ENCODE assay signal across 15 cellular contexts in the genomic region with DNA sequence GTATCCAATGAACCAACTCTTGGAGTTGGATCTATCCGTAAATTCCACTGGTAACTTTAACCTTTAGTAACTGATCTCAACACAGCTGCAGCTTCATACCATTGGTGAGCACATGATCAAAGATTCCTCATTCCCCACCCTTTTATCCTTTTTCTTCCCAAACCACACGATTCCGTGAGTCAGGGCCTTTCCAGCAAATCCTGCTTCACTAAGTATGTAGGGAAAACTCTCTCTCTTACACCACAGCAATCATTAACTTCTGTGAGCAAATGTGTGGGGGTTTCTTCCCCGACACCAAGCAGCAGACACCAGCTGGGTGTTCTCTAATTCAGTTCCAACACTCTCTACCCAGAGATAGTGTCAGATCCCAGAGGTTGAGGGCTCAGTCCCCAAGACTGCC. TPM values are rescaled to one million over a fixed set of nuclear protein-coding genes. Genes with fewer than 3 reads are reported as not detected.
DNase-seq lines count a peak whose midpoint lies in the region; ATAC-seq, FAIRE-seq and TF ChIP-seq lines count a peak whose summit lies in the region.
"Had no signal": no experiment of that assay in that cellular context is flagged by ENCODE, and none has a peak within 500 bp of the region (broad histone marks: within the 10 kb centered on the region; RNA-seq: fewer than 3 reads in every experiment).

No MANE protein-coding gene starts in this region.

- CTCF ChIA-PET in IMR-90 (lab: Yijun Ruan, JAX) (interaction anchor here (0.5 kb wide), 1 partner anchor 394 kb away, joined by 4 read pairs; no protein-coding TSS in a partner anchor), A673 (lab: Charles Lee) (no interaction called here)

- POLR2A ChIA-PET in IMR-90 (lab: Charles Lee; ENCODE audit: unreplicated experiment) (no interaction called here), A673 (lab: Charles Lee; ENCODE audit: low non-redundant PET) (no interaction called here)

- H3K4me3 ChIP-seq in IMR-90 (ENCODE audit: insufficient read depth, low read depth, low read length) (no peak overlapping the region), A673 (ENCODE audit: low read depth, low read length, poor library complexity, severe bottlenecking) (no peak overlapping the region)
- H3K4me3 ChIP-seq: BLaER1 treated with 17β-estradiol and CSF1 and Interleukin-3, amounts not matched to agents 10 nM and 100 nM; prostate gland; thyroid gland had no signal

- peak overlapping the region; percentile 71 for H2AFZ ChIP-seq in IMR-90 (replicated peaks; ENCODE audit: low read length, poor library complexity)

- BruUV-seq in IMR-90 (replicated peaks; lab: Mats Ljungman, UMichigan) (no TSS peak), A673 (replicated peaks; lab: Mats Ljungman, UMichigan) (no TSS peak)

- H3K14ac ChIP-seq in IMR-90 (replicated peaks; ENCODE audit: low read depth, low read length): peak overlapping the region; percentile 97

- peak overlapping the region; percentile 71; the same call in 1 of the 2 replicates for H3K56ac ChIP-seq in IMR-90 (ENCODE audit: extremely low read depth, insufficient read depth, low read length)

- peak overlapping the region; percentile 26 for H3K27ac Mint-ChIP-seq in dendritic cell treated with granulocyte-macrophage colony-stimulating factor and Interleukin-4, amounts not matched to agents 40 ng/mL and 50 ng/mL, for 4 days

- H4K8ac ChIP-seq in IMR-90 (ENCODE audit: low read depth in 2 of 2, low read length in 2 of 2): peak overlapping the region; percentile 51 to 98; a peak in 3 of 4 replicates

- H3K36me3 Mint-ChIP-seq in dendritic cell treated with granulocyte-macrophage colony-stimulating factor and Interleukin-4, amounts not matched to agents 40 ng/mL and 50 ng/mL, for 4 days (ENCODE audit: low read depth): peaks cover 89% of the 10 kb centered on the region

- whole genome bisulfite sequencing in IMR-90 (ENCODE audit: extremely low coverage in 2 of 2, insufficient read length in 1 of 2), 2 experiments: no CpG with 5 or more reads among the region's 4 CpGs

- H3K4me3 Mint-ChIP-seq in dendritic cell treated with granulocyte-macrophage colony-stimulating factor and Interleukin-4, amounts not matched to agents 40 ng/mL and 50 ng/mL, for 4 days: no peak overlapping the region

- intact Hi-C loops in IMR-90 (cut with micrococcal nuclease): loop anchor here (2.0 kb wide), 1 partner anchor 18 kb away; no protein-coding TSS in a partner anchor
- intact Hi-C loops in dendritic cell treated with granulocyte-macrophage colony-stimulating factor and Interleukin-4, amounts not matched to agents 40 ng/mL and 50 ng/mL, for 4 days (cut with micrococcal nuclease): no loop called here
- intact Hi-C loops in A673 (cut with micrococcal nuclease; ENCODE audit: unreplicated experiment): no loop called here

- H3K36me3 ChIP-seq in IMR-90 (ENCODE audit: control insufficient read depth, insufficient read depth, low read length) (peaks cover 34% of the 10 kb centered on the region), A673 (ENCODE audit: insufficient read depth, low read length, poor library complexity, severe bottlenecking) (peaks cover 59% of the 10 kb centered on the region)
- H3K36me3 ChIP-seq: prostate gland had no signal

- H2BK20ac ChIP-seq in IMR-90 (ENCODE audit: low read depth, low read length): peak overlapping the region; percentile 84

- ATAC-seq in IMR-90 (ENCODE audit: low read depth) (peak; percentile 84), HG03139 (IDR thresholded peaks at IDR 0.05; ENCODE audit: unreplicated experiment) (no peak), HG03354 (IDR thresholded peaks at IDR 0.05; ENCODE audit: poor library complexity, severe bottlenecking, unreplicated experiment) (no peak)

- peak overlapping the region; percentile 90; the same call in 2 of the 3 replicates for H2BK15ac ChIP-seq in IMR-90 (ENCODE audit: low read depth, low read length)

- no peaks in the 10 kb centered on the region for H3K27me3 Mint-ChIP-seq in dendritic cell treated with granulocyte-macrophage colony-stimulating factor and Interleukin-4, amounts not matched to agents 40 ng/mL and 50 ng/mL, for 4 days

- TF ChIP-seq POLR2A in IMR-90 (IDR thresholded peaks at IDR 0.05; ENCODE audit: low read depth, low read length) (0 out of 2 replicates have a peak, but pooled peaks have one; percentile 31), GM12891 (IDR thresholded peaks at IDR 0.05; ENCODE audit: low read depth, low read length) (no peak)

- peaks cover 25% of the 10 kb centered on the region for H3K4me1 Mint-ChIP-seq in dendritic cell treated with granulocyte-macrophage colony-stimulating factor and Interleukin-4, amounts not matched to agents 40 ng/mL and 50 ng/mL, for 4 days (ENCODE audit: low read depth)

- no peak for FAIRE-seq in GM12891 (lab: Jason Lieb, UNC)

- peak; percentile 64 for DNase-seq in AG08395 (ENCODE audit: low spot score)
- DNase-seq in IMR-90: peak; percentile 97
- peak; percentile 94 for DNase-seq in myocyte (ENCODE audit: low read depth)
- DNase-seq in GM12891 (ENCODE audit: insufficient read length, low spot score): no peak
- no peak for DNase-seq in A673 (ENCODE audit: low spot score)
- DNase-seq: activated CD4-positive, alpha-beta T cell treated with anti-CD3 and anti-CD28 coated beads for 4 hours; activated effector memory CD4-positive, alpha-beta T cell treated with anti-CD3 and anti-CD28 coated beads, Interleukin-2, amount 50 U/mL, for 16 hours; mammary epithelial cell; NCI-H2029 treated with DMSO at 0.1 percent for 48 hours; thyroid gland had no signal

- peak overlapping the region; percentile 97 for H3K4ac ChIP-seq in IMR-90 (ENCODE audit: low read depth, low read length)

- peak overlapping the region; percentile 98; the same call in 1 of the 2 replicates for H3K23ac ChIP-seq in IMR-90 (ENCODE audit: low read depth, low read length)

- H4K91ac ChIP-seq in IMR-90 (ENCODE audit: insufficient read depth, low read depth, low read length): peak overlapping the region; percentile 92

- H3K9me3 ChIP-seq in IMR-90 (ENCODE audit: control insufficient read depth, insufficient read depth, low read length) (no peaks in the 10 kb centered on the region), A673 (ENCODE audit: low read depth, low read length, poor library complexity, severe bottlenecking) (no peaks in the 10 kb centered on the region)
- H3K9me3 ChIP-seq: BLaER1 treated with 17β-estradiol and CSF1 and Interleukin-3, amounts not matched to agents 10 nM and 100 nM; prostate gland; thyroid gland had no signal

- peak overlapping the region; percentile 83 for H4K5ac ChIP-seq in IMR-90 (ENCODE audit: low read depth, low read length)

- peak overlapping the region; percentile 91 for H3K18ac ChIP-seq in IMR-90 (ENCODE audit: low read depth, low read length)

- peak overlapping the region; percentile 43; the same call in 1 of the 2 replicates for H3K9ac ChIP-seq in IMR-90 (ENCODE audit: low read depth, low read length)
- H3K9ac ChIP-seq: BLaER1 treated with 17β-estradiol and CSF1 and Interleukin-3, amounts not matched to agents 10 nM and 100 nM had no signal

- H3K27ac ChIP-seq in IMR-90 (ENCODE audit: insufficient read depth, low read length) (peak overlapping the region; percentile 97), A673 (ENCODE audit: low read depth, low read length, poor library complexity, severe bottlenecking) (no peak overlapping the region)
- H3K27ac ChIP-seq: BLaER1 treated with 17β-estradiol and CSF1 and Interleukin-3, amounts not matched to agents 10 nM and 100 nM; prostate gland; thyroid gland had no signal

- no peaks in the 10 kb centered on the region for H3K27me3 ChIP-seq in IMR-90 (ENCODE audit: control insufficient read depth, insufficient read depth, low read length)
- H3K27me3 ChIP-seq in A673 (replicated peaks; ENCODE audit: insufficient read depth, low read depth, low read length, poor library complexity): no peaks in the 10 kb centered on the region
- H3K27me3 ChIP-seq: BLaER1 treated with 17β-estradiol and CSF1 and Interleukin-3, amounts not matched to agents 10 nM and 100 nM; thyroid gland had no signal

- dilution Hi-C loops in IMR-90 (cut with HindIII; ENCODE audit: low sequenced_read_pairs, unreplicated experiment): no loop called here

- no peak for TF ChIP-seq CTCF in IMR-90 (conservative IDR thresholded peaks at IDR 0.05; ENCODE audit: low read depth, low read length)
- TF ChIP-seq CTCF in A673 (conservative IDR thresholded peaks at IDR 0.05; ENCODE audit: low read depth, low read length): no peak

- H3K9me3 Mint-ChIP-seq in dendritic cell treated with granulocyte-macrophage colony-stimulating factor and Interleukin-4, amounts not matched to agents 40 ng/mL and 50 ng/mL, for 4 days: no peaks in the 10 kb centered on the region

- H3K4me2 ChIP-seq in IMR-90 (ENCODE audit: low read depth, low read length): peak overlapping the region; percentile 53
- H3K4me2 ChIP-seq: BLaER1 treated with 17β-estradiol and CSF1 and Interleukin-3, amounts not matched to agents 10 nM and 100 nM had no signal

- H2BK120ac ChIP-seq in IMR-90 (ENCODE audit: low read depth, low read length): peak overlapping the region; percentile 95

- no peak for TF ChIP-seq RAD21 in IMR-90 (IDR thresholded peaks at IDR 0.05; ENCODE audit: low read length)

- H3K79me1 ChIP-seq in IMR-90 (ENCODE audit: low read depth in 1 of 2, low read length in 2 of 2): peaks cover 10 to 33% of the 10 kb centered on the region in 2 experiments; a peak in 3 of 4 replicates

- H3K4me1 ChIP-seq in IMR-90 (ENCODE audit: control insufficient read depth, insufficient read depth, low read length): peaks cover 21% of the 10 kb centered on the region
- no peaks in the 10 kb centered on the region for H3K4me1 ChIP-seq in A673 (ENCODE audit: insufficient read depth, low read length, poor library complexity, severe bottlenecking)
- H3K4me1 ChIP-seq: prostate gland, thyroid gland had no signal

- peak overlapping the region; percentile 91 for H2BK5ac ChIP-seq in IMR-90 (ENCODE audit: low read depth, low read length, poor library complexity, severe bottlenecking)

- H2AK5ac ChIP-seq in IMR-90 (ENCODE audit: low read depth, low read length): peak overlapping the region; percentile 84; the same call in 1 of the 2 replicates

- H4K20me1 ChIP-seq in IMR-90 (ENCODE audit: insufficient read depth, low read length): no peaks in the 10 kb centered on the region

- H3K9me1 ChIP-seq in IMR-90 (ENCODE audit: insufficient read depth, low read length): peaks cover 11% of the 10 kb centered on the region

- peak overlapping the region; percentile 93 for H2AK9ac ChIP-seq in IMR-90 (replicated peaks; ENCODE audit: low read depth, low read length, poor library complexity)

- in situ Hi-C loops in IMR-90 (cut with MboI; ENCODE audit: low sequenced_read_pairs): no loop called here

RNA-seq across cellular contexts. Expression of gene ELP2, which starts 23.5 kb away (rescaled TPM):
- total RNA-seq in IMR-90 (2012; rRNA removed): 97.2 and 161 TPM in 2 replicates
- polyA plus RNA-seq in IMR-90 (2012; rRNA removed): 48.1 and 48.8 TPM in 2 replicates
- 22.6 and 26.0 TPM in 2 replicates for polyA plus RNA-seq in IMR-90 (2012; cell fraction: cytosol; rRNA removed)
- 43.0 and 129 TPM in 2 replicates for polyA plus RNA-seq in IMR-90 (2012; cell fraction: nucleus; rRNA removed; ENCODE audit: low replicate concordance)
- total RNA-seq in myocyte: 66.3 and 72.4 TPM in 2 replicates
- polyA plus RNA-seq in myocyte (2012): 55.1 TPM
- polyA plus RNA-seq in GM12891 (2012; ENCODE audit: low read depth, missing spikeins): 71.4 TPM
- total RNA-seq in A673 (2021): 96.5 and 110 TPM in 2 replicates

RNA-seq across cellular contexts. Expression of gene SLC39A6, which starts 24.1 kb away (rescaled TPM):
- total RNA-seq in IMR-90 (2012; rRNA removed): 86.1 and 91.9 TPM in 2 replicates
- polyA plus RNA-seq in IMR-90 (2012; rRNA removed): 39.5 and 48.7 TPM in 2 replicates
- 14.5 and 32.5 TPM in 2 replicates for polyA plus RNA-seq in IMR-90 (2012; cell fraction: cytosol; rRNA removed)
- polyA plus RNA-seq in IMR-90 (2012; cell fraction: nucleus; rRNA removed; ENCODE audit: low replicate concordance): 13.7 and 38.2 TPM in 2 replicates
- total RNA-seq in myocyte: 61.7 and 62.2 TPM in 2 replicates
- polyA plus RNA-seq in myocyte (2012): 58.4 TPM
- polyA plus RNA-seq in GM12891 (2012; ENCODE audit: low read depth, missing spikeins): 15.4 TPM
- total RNA-seq in A673 (2021): 58.1 and 70.7 TPM in 2 replicates

RNA-seq across cellular contexts. Expression of gene MOCOS, which starts 34.1 kb away (rescaled TPM):
- 1.9 and 2.2 TPM in 2 replicates for total RNA-seq in IMR-90 (2012; rRNA removed)
- polyA plus RNA-seq in IMR-90 (2012; rRNA removed): 0.87 and 1.1 TPM in 2 replicates
- 0.50 and 0.91 TPM in 2 replicates for polyA plus RNA-seq in IMR-90 (2012; cell fraction: cytosol; rRNA removed)
- polyA plus RNA-seq in IMR-90 (2012; cell fraction: nucleus; rRNA removed; ENCODE audit: low replicate concordance): 1.0 and 2.0 TPM in 2 replicates
- total RNA-seq in myocyte: 4.8 and 5.4 TPM in 2 replicates
- polyA plus RNA-seq in myocyte (2012): 15.9 TPM
- 0.94 TPM for polyA plus RNA-seq in GM12891 (2012; ENCODE audit: low read depth, missing spikeins)
- total RNA-seq in A673 (2021): not detected in 2 replicates

Comparison
In these comparisons a context has a peak if more than half of its experiments do, and no peak if none do; other contexts are left out.
1. DNase-seq: peak in AG08395 (single experiment), IMR-90 (single experiment) and myocyte (single experiment); none in GM12891 (single experiment) and A673 (single experiment).